ENCODE assay signal across 8 cellular contexts in genomic region chr11:47215366-47215925, GRCh38. TPM values are rescaled to one million over a fixed set of nuclear protein-coding genes. Genes with fewer than 3 reads are reported as not detected.
DNase-seq lines count a peak whose midpoint lies in the region; ATAC-seq, FAIRE-seq and TF ChIP-seq lines count a peak whose summit lies in the region.

No MANE protein-coding gene starts in this region.

- peaks cover 16% of the 10 kb centered on the region for H3K36me3 ChIP-seq in muscle layer of colon (ENCODE audit: insufficient read depth, low read length)

- H3K4me3 ChIP-seq in muscle layer of colon (ENCODE audit: low read depth in 1 of 2, low read length in 2 of 2): peak overlapping the region; percentile 78 to 80

- TF ChIP-seq POLR2A in GM12891 (IDR thresholded peaks at IDR 0.05; ENCODE audit: low read depth, low read length): peak; percentile 45; the same call in 1 of the 2 replicates

- FAIRE-seq in GM12891 (lab: Jason Lieb, UNC): no peak

- no peak for DNase-seq in GM12891 (ENCODE audit: insufficient read length, low spot score)
- DNase-seq in NCI-H2081 treated with DMSO at 0.1 percent for 48 hours (lab: John Stamatoyannopoulos, UW): peak; percentile 54
- peak; percentile 52 for DNase-seq in cerebellar cortex (ENCODE audit: low spot score)
- DNase-seq in NCI-H774 (lab: John Stamatoyannopoulos, UW): no peak
- DNase-seq in activated CD4-positive, alpha-beta T cell treated with anti-CD3 and anti-CD28 coated beads, Interleukin-2, amount 50 U/mL, for 48 hours: no peak

- peaks cover 18% of the 10 kb centered on the region for H3K4me1 ChIP-seq in muscle layer of colon (ENCODE audit: insufficient read depth, low read length)

- H3K27me3 ChIP-seq in muscle layer of colon (ENCODE audit: control insufficient read depth in 1 of 2, insufficient read depth in 2 of 2, low read length in 2 of 2): no peaks in the 10 kb centered on the region

- H3K27ac ChIP-seq in muscle layer of colon (ENCODE audit: low read depth, low read length): peak overlapping the region; percentile 100

- peak overlapping the region; percentile 65 for H3K9ac ChIP-seq in muscle layer of colon (ENCODE audit: low read length)

- ATAC-seq in GM19455 (IDR thresholded peaks at IDR 0.05; ENCODE audit: unreplicated experiment): no peak
- ATAC-seq in HG03342 (IDR thresholded peaks at IDR 0.05; ENCODE audit: unreplicated experiment): no peak

- no peaks in the 10 kb centered on the region for H3K9me3 ChIP-seq in muscle layer of colon (ENCODE audit: low read length)

TF ChIP-seq in GM12891, 5 proteins besides CTCF, POLR2A, EP300 and RAD21:
- no peak for TF ChIP-seq POU2F2 (IDR thresholded peaks at IDR 0.05; ENCODE audit: low read depth, low read length)
- TF ChIP-seq POLR2AphosphoS5 (IDR thresholded peaks at IDR 0.05; ENCODE audit: low read depth, low read length): peak; percentile 84; the same call in 1 of the 2 replicates

RNA-seq across cellular contexts. Expression of gene DDB2, which starts 0.7 kb away (rescaled TPM):
- 133 TPM for polyA plus RNA-seq in GM12891 (2012; ENCODE audit: low read depth, missing spikeins)

RNA-seq across cellular contexts. Expression of gene PACSIN3, which starts 29.2 kb away (rescaled TPM):
- 0.87 TPM for polyA plus RNA-seq in GM12891 (2012; ENCODE audit: low read depth, missing spikeins)

RNA-seq across cellular contexts. Expression of gene ACP2, which starts 33.2 kb away (rescaled TPM):
- polyA plus RNA-seq in GM12891 (2012; ENCODE audit: low read depth, missing spikeins): 10.5 TPM

RNA-seq across cellular contexts. Expression of gene ARFGAP2, which starts 38.8 kb away (rescaled TPM):
- polyA plus RNA-seq in GM12891 (2012; ENCODE audit: low read depth, missing spikeins): 48.9 TPM

RNA-seq across cellular contexts. Expression of gene NR1H3, which starts 42.4 kb away (rescaled TPM):
- 3.9 TPM for polyA plus RNA-seq in GM12891 (2012; ENCODE audit: low read depth, missing spikeins)

Comparison
In these comparisons a context has a peak if more than half of its experiments do, and no peak if none do; other contexts are left out.
1. DNase-seq: peak in NCI-H2081 treated with DMSO at 0.1 percent for 48 hours (single experiment) and cerebellar cortex (single experiment); none in GM12891 (single experiment), NCI-H774 (single experiment) and activated CD4-positive, alpha-beta T cell treated with anti-CD3 and anti-CD28 coated beads, Interleukin-2, amount 50 U/mL, for 48 hours (0 of 2).